1 cellular context compared by ENCODE assay signal in the genomic region with DNA sequence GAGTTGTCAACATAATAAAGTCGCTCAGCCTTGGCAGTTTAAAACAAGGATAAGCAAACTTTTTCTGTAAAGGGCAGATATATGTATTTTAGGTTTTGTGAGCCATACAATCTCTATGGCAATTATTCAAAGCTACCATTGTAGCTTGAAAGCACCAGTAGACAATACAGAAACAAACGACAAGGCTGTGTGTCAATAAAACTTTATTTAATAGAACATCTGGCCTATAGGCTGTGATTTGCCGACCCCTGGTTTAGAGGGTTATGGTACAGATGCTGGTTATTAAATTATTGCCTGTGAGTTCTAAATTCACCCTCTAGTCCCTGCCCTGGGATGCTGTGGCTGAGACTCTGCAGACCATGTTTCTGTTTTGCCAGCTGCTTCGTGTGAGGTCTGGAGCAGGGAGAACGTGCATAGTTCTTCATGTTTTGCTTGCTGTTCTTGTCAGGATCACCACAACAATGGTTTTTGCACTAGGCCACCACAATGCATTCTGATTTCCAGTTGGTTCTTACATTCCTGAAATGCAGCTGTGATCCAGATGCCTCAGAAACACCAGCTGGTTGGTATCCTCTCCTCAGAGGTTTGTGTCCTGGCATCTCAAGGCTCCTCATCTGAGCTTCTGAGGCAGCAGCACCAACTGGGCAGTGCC.
TF ChIP-seq lines count a peak whose summit lies in the region.

No MANE protein-coding gene starts in this region.

TF ChIP-seq in WTC11, 78 proteins besides CTCF, POLR2A, EP300 and RAD21 (continued from another document):
- TF ChIP-seq, protein P1, sequence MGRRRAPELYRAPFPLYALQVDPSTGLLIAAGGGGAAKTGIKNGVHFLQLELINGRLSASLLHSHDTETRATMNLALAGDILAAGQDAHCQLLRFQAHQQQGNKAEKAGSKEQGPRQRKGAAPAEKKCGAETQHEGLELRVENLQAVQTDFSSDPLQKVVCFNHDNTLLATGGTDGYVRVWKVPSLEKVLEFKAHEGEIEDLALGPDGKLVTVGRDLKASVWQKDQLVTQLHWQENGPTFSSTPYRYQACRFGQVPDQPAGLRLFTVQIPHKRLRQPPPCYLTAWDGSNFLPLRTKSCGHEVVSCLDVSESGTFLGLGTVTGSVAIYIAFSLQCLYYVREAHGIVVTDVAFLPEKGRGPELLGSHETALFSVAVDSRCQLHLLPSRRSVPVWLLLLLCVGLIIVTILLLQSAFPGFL (CRISPR knock-in tag; IDR thresholded peaks at IDR 0.05; ENCODE audit: borderline replicate concordance): no peak
- TF ChIP-seq, protein P2, sequence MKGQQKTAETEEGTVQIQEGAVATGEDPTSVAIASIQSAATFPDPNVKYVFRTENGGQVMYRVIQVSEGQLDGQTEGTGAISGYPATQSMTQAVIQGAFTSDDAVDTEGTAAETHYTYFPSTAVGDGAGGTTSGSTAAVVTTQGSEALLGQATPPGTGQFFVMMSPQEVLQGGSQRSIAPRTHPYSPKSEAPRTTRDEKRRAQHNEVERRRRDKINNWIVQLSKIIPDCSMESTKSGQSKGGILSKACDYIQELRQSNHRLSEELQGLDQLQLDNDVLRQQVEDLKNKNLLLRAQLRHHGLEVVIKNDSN (CRISPR knock-in tag; IDR thresholded peaks at IDR 0.05): no peak
- TF ChIP-seq, protein P3, sequence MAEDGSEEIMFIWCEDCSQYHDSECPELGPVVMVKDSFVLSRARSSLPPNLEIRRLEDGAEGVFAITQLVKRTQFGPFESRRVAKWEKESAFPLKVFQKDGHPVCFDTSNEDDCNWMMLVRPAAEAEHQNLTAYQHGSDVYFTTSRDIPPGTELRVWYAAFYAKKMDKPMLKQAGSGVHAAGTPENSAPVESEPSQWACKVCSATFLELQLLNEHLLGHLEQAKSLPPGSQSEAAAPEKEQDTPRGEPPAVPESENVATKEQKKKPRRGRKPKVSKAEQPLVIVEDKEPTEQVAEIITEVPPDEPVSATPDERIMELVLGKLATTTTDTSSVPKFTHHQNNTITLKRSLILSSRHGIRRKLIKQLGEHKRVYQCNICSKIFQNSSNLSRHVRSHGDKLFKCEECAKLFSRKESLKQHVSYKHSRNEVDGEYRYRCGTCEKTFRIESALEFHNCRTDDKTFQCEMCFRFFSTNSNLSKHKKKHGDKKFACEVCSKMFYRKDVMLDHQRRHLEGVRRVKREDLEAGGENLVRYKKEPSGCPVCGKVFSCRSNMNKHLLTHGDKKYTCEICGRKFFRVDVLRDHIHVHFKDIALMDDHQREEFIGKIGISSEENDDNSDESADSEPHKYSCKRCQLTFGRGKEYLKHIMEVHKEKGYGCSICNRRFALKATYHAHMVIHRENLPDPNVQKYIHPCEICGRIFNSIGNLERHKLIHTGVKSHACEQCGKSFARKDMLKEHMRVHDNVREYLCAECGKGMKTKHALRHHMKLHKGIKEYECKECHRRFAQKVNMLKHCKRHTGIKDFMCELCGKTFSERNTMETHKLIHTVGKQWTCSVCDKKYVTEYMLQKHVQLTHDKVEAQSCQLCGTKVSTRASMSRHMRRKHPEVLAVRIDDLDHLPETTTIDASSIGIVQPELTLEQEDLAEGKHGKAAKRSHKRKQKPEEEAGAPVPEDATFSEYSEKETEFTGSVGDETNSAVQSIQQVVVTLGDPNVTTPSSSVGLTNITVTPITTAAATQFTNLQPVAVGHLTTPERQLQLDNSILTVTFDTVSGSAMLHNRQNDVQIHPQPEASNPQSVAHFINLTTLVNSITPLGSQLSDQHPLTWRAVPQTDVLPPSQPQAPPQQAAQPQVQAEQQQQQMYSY (CRISPR knock-in tag; IDR thresholded peaks at IDR 0.05): no peak
- no peak for TF ChIP-seq NR2C2 (CRISPR knock-in tag; IDR thresholded peaks at IDR 0.05)
- TF ChIP-seq, protein P4, sequence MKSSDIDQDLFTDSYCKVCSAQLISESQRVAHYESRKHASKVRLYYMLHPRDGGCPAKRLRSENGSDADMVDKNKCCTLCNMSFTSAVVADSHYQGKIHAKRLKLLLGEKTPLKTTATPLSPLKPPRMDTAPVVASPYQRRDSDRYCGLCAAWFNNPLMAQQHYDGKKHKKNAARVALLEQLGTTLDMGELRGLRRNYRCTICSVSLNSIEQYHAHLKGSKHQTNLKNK (CRISPR knock-in tag; IDR thresholded peaks at IDR 0.05): no peak
- no peak for TF ChIP-seq ZNF121 (CRISPR knock-in tag; IDR thresholded peaks at IDR 0.05)
